2 cellular contexts compared by ENCODE assay signal in the genomic region with DNA sequence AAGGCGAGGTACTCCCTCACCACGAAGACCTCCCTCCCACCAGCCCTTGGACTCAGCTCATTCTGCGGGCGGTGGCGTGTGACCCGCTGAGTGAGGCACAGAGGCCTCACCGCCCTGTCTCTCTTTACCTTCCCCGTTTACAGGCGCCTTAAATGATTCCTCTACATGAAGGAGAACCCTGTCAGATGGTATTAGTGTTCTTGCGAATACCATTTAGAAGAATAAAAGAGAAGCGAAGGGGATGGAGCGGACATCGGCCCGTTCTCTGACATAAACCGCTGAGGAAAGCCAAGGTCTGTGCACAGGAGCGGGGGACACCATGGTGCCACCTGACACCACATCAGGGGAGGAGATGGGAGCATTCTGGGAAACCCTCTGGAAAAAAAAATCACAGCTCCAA.
TF ChIP-seq lines count a peak whose summit lies in the region.

No MANE protein-coding gene starts in this region.

TF ChIP-seq in HEK293T, 16 proteins besides CTCF, POLR2A, EP300 and RAD21:
- TF ChIP-seq CTBP1 (IDR thresholded peaks at IDR 0.05; ENCODE audit: borderline replicate concordance) (no peak), ARNT (IDR thresholded peaks at IDR 0.05) (no peak), LEF1 (IDR thresholded peaks at IDR 0.05; ENCODE audit: borderline replicate concordance) (no peak), L3MBTL2 (conservative IDR thresholded peaks at IDR 0.05) (no peak), NFRKB (IDR thresholded peaks at IDR 0.05) (no peak), HDGF (IDR thresholded peaks at IDR 0.05; ENCODE audit: borderline replicate concordance) (no peak), SUZ12 (IDR thresholded peaks at IDR 0.05) (no peak), FOXM1 (IDR thresholded peaks at IDR 0.05; ENCODE audit: borderline replicate concordance) (no peak)

TF ChIP-seq in HepG2, 621 proteins besides CTCF, POLR2A, EP300 and RAD21:
- no peak for TF ChIP-seq BRD4 (CRISPR knock-in tag; IDR thresholded peaks at IDR 0.05)
- TF ChIP-seq, protein P1, sequence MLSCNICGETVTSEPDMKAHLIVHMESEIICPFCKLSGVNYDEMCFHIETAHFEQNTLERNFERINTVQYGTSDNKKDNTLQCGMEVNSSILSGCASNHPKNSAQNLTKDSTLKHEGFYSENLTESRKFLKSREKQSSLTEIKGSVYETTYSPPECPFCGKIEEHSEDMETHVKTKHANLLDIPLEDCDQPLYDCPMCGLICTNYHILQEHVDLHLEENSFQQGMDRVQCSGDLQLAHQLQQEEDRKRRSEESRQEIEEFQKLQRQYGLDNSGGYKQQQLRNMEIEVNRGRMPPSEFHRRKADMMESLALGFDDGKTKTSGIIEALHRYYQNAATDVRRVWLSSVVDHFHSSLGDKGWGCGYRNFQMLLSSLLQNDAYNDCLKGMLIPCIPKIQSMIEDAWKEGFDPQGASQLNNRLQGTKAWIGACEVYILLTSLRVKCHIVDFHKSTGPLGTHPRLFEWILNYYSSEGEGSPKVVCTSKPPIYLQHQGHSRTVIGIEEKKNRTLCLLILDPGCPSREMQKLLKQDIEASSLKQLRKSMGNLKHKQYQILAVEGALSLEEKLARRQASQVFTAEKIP (CRISPR knock-in tag; IDR thresholded peaks at IDR 0.05; ENCODE audit: borderline replicate concordance) = no peak
- TF ChIP-seq, protein P2, sequence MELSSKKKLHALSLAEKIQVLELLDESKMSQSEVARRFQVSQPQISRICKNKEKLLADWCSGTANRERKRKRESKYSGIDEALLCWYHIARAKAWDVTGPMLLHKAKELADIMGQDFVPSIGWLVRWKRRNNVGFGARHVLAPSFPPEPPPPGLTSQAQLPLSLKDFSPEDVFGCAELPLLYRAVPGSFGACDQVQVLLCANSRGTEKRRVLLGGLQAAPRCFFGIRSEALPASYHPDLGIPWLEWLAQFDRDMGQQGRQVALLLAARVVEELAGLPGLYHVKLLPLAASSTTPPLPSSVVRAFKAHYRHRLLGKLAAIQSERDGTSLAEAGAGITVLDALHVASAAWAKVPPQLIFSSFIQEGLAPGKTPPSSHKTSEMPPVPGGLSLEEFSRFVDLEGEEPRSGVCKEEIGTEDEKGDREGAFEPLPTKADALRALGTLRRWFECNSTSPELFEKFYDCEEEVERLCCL (CRISPR knock-in tag; IDR thresholded peaks at IDR 0.05; ENCODE audit: borderline replicate concordance) = no peak
- TF ChIP-seq, protein P3, sequence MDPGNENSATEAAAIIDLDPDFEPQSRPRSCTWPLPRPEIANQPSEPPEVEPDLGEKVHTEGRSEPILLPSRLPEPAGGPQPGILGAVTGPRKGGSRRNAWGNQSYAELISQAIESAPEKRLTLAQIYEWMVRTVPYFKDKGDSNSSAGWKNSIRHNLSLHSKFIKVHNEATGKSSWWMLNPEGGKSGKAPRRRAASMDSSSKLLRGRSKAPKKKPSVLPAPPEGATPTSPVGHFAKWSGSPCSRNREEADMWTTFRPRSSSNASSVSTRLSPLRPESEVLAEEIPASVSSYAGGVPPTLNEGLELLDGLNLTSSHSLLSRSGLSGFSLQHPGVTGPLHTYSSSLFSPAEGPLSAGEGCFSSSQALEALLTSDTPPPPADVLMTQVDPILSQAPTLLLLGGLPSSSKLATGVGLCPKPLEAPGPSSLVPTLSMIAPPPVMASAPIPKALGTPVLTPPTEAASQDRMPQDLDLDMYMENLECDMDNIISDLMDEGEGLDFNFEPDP (CRISPR knock-in tag; conservative IDR thresholded peaks at IDR 0.05) = no peak
- TF ChIP-seq, protein P4, sequence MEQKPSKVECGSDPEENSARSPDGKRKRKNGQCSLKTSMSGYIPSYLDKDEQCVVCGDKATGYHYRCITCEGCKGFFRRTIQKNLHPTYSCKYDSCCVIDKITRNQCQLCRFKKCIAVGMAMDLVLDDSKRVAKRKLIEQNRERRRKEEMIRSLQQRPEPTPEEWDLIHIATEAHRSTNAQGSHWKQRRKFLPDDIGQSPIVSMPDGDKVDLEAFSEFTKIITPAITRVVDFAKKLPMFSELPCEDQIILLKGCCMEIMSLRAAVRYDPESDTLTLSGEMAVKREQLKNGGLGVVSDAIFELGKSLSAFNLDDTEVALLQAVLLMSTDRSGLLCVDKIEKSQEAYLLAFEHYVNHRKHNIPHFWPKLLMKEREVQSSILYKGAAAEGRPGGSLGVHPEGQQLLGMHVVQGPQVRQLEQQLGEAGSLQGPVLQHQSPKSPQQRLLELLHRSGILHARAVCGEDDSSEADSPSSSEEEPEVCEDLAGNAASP (CRISPR knock-in tag; IDR thresholded peaks at IDR 0.05; ENCODE audit: borderline replicate concordance) = no peak
- TF ChIP-seq YEATS2 (CRISPR knock-in tag; IDR thresholded peaks at IDR 0.05; ENCODE audit: borderline replicate concordance) = no peak
- TF ChIP-seq, protein P5, sequence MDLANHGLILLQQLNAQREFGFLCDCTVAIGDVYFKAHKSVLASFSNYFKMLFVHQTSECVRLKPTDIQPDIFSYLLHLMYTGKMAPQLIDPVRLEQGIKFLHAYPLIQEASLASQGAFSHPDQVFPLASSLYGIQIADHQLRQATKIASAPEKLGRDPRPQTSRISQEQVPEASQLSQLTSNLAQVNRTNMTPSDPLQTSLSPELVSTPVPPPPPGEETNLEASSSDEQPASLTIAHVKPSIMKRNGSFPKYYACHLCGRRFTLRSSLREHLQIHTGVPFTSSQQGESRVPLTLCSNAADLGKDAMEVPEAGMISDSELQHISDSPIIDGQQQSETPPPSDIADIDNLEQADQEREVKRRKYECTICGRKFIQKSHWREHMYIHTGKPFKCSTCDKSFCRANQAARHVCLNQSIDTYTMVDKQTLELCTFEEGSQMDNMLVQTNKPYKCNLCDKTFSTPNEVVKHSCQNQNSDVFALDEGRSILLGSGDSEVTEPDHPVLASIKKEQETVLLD (CRISPR knock-in tag; IDR thresholded peaks at IDR 0.05; ENCODE audit: low read depth) = no peak
- no peak for TF ChIP-seq ZNF782 (CRISPR knock-in tag; IDR thresholded peaks at IDR 0.05; ENCODE audit: borderline replicate concordance)
